21 cellular contexts compared by ENCODE assay signal in genomic region chr12:10052111-10052913, GRCh38.
DNase-seq lines count a peak whose midpoint lies in the region; ATAC-seq lines count a peak whose summit lies in the region.
"Had no signal": no experiment of that assay in that cellular context is flagged by ENCODE, and none has a peak within 500 bp of the region (broad histone marks: within the 10 kb centered on the region; RNA-seq: fewer than 3 reads in every experiment).

No MANE protein-coding gene starts in this region.

- H3K36me3 Mint-ChIP-seq in dendritic cell treated with granulocyte-macrophage colony-stimulating factor and Interleukin-4, amounts not matched to agents 40 ng/mL and 50 ng/mL, for 4 days (ENCODE audit: low read depth) = no peaks in the 10 kb centered on the region

- DNase-seq in CMK (ENCODE audit: low read depth) = peak; percentile 53
- peak; percentile 45 for DNase-seq in MV-4-11 (lab: John Stamatoyannopoulos, UW)
- DNase-seq in HCEC 1CT = no peak
- no peak for DNase-seq in activated CD4-positive, CD25-positive, alpha-beta regulatory T cell treated with anti-CD3 and anti-CD28 coated beads, Interleukin-2, amount 50 U/mL, for 72 hours
- DNase-seq: brain microvascular endothelial cell; CD4-positive, alpha-beta T cell; DMS79; endodermal cell; H9; head of caudate nucleus; NCI-H1092 treated with DMSO at 0.1 percent for 48 hours; NCI-H510A treated with DMSO at 0.1 percent for 48 hours; nucleus accumbens; thyroid gland had no signal

- peak overlapping the region; percentile 25 for H3K27ac Mint-ChIP-seq in dendritic cell treated with granulocyte-macrophage colony-stimulating factor and Interleukin-4, amounts not matched to agents 40 ng/mL and 50 ng/mL, for 4 days
- H3K27ac Mint-ChIP-seq: activated T-helper 1 cell treated with anti-CD3 and anti-CD28 coated beads, Interleukin-12 subunit alpha, Interleukin-12 subunit beta, Interleukin-2, Interleukin-4 antibody, amounts not matched to agents 30 ng/mL and 10 ng/mL and 1 ng/mL, durations not matched to agents 14 hours and 24 hours and 36 hours; CD4-positive, alpha-beta T cell; endodermal cell; H9; T-helper 1 cell treated with Interleukin-12 subunit alpha and Interleukin-12 subunit beta and Interleukin-4 antibody, amounts not matched to agents 30 μg/mL and 1 μg/mL, for 36 hours; WTC11 had no signal

- no peaks in the 10 kb centered on the region for H3K27me3 Mint-ChIP-seq in dendritic cell treated with granulocyte-macrophage colony-stimulating factor and Interleukin-4, amounts not matched to agents 40 ng/mL and 50 ng/mL, for 4 days

- H3K4me3 Mint-ChIP-seq in dendritic cell treated with granulocyte-macrophage colony-stimulating factor and Interleukin-4, amounts not matched to agents 40 ng/mL and 50 ng/mL, for 4 days = no peak overlapping the region
- H3K4me3 Mint-ChIP-seq: activated T-helper 1 cell treated with anti-CD3 and anti-CD28 coated beads, Interleukin-12 subunit alpha, Interleukin-12 subunit beta, Interleukin-2, Interleukin-4 antibody, amounts not matched to agents 30 ng/mL and 10 ng/mL and 1 ng/mL, durations not matched to agents 14 hours and 24 hours and 36 hours; CD4-positive, alpha-beta T cell; endodermal cell; H9; T-helper 1 cell treated with Interleukin-12 subunit alpha and Interleukin-12 subunit beta and Interleukin-4 antibody, amounts not matched to agents 30 μg/mL and 1 μg/mL, for 36 hours; WTC11 had no signal

- intact Hi-C loops in dendritic cell treated with granulocyte-macrophage colony-stimulating factor and Interleukin-4, amounts not matched to agents 40 ng/mL and 50 ng/mL, for 4 days (cut with micrococcal nuclease) = no loop called here

- peaks cover 16% of the 10 kb centered on the region for H3K4me1 Mint-ChIP-seq in dendritic cell treated with granulocyte-macrophage colony-stimulating factor and Interleukin-4, amounts not matched to agents 40 ng/mL and 50 ng/mL, for 4 days (ENCODE audit: low read depth)
- H3K4me1 Mint-ChIP-seq: H9, WTC11 had no signal

- ATAC-seq in GM18870 (IDR thresholded peaks at IDR 0.05; ENCODE audit: unreplicated experiment) (peak; percentile 43), HG03342 (IDR thresholded peaks at IDR 0.05; ENCODE audit: unreplicated experiment) (no peak), HG03439 (IDR thresholded peaks at IDR 0.05; ENCODE audit: unreplicated experiment) (no peak)
- ATAC-seq: WTC11 had no signal

- peaks cover 9% of the 10 kb centered on the region for H3K9me3 Mint-ChIP-seq in dendritic cell treated with granulocyte-macrophage colony-stimulating factor and Interleukin-4, amounts not matched to agents 40 ng/mL and 50 ng/mL, for 4 days
- H3K9me3 Mint-ChIP-seq: activated T-helper 1 cell treated with anti-CD3 and anti-CD28 coated beads, Interleukin-12 subunit alpha, Interleukin-12 subunit beta, Interleukin-2, Interleukin-4 antibody, amounts not matched to agents 30 ng/mL and 10 ng/mL and 1 ng/mL, durations not matched to agents 14 hours and 24 hours and 36 hours; CD4-positive, alpha-beta T cell; T-helper 1 cell treated with Interleukin-12 subunit alpha and Interleukin-12 subunit beta and Interleukin-4 antibody, amounts not matched to agents 30 μg/mL and 1 μg/mL, for 36 hours had no signal

Comparison
In these comparisons a context has a peak if more than half of its experiments do, and no peak if none do; other contexts are left out.
1. DNase-seq: peak in CMK (single experiment) and MV-4-11 (single experiment); none in HCEC 1CT (single experiment) and activated CD4-positive, CD25-positive, alpha-beta regulatory T cell treated with anti-CD3 and anti-CD28 coated beads, Interleukin-2, amount 50 U/mL, for 72 hours (single experiment).